8 cellular contexts compared by ENCODE assay signal in the genomic region with DNA sequence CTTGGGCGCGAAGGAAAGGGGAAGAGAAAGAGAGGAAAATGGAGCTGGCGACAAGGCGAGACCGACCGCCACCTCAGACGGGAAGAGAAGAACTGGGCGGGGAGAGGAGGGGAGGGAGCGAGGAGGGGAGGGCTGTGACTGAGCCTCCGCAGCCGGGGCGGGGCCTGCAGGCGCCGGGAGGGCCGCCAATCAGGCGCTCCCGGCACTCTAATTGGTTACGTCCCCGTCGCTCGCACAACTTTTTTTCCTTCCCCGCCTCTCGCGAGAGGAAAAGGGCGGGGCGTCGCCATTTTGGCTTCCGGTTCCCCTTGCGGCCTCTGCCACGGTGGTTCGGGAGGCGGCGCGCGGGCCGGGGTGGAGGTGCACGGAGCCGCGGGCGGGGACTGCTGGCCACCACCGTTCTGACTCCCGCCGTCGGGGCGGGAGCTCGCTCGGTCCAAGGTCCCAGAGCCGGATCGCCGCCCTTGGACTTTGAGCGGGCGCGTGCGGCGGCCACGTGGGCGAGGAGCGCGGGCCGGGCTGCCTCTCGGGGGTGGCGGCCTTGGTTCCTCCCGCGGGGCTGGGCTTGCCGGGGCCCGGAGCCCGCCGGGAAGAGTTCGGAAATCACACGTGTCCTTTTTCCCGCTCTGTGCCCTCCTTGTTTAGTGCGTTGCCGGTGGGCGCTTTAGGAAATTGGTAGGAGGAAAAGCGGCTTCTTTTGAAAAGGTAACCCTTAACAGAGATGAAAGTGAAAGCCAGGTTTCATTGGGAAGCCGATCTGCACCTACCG. TPM values are rescaled to one million over a fixed set of nuclear protein-coding genes. Genes with fewer than 3 reads are reported as not detected.
DNase-seq lines count a peak whose midpoint lies in the region; ATAC-seq, FAIRE-seq and TF ChIP-seq lines count a peak whose summit lies in the region.

TSS of gene GDI2 (minus strand) at position 94 of the 769 bp plus-strand sequence. CDS start 176 bp downstream, outside the sequence.

- H3K27ac Mint-ChIP-seq in Caco-2 (ENCODE audit: unreplicated experiment): peak within 1 kb of the TSS; percentile 87

- CTCF ChIA-PET in Caco-2 (lab: Charles Lee): interaction anchor here (0.5 to 1.6 kb wide), 5 partner anchors 10 to 276 kb away, joined by 3 to 14 read pairs (median 6); partner anchors contain the start of genes ANKRD16 and FBH1

- H3K4me3 ChIP-seq in Caco-2 (ENCODE audit: low read depth, low read length): peak within 1 kb of the TSS; percentile 90
- peak within 1 kb of the TSS; percentile 99 for H3K4me3 ChIP-seq in effector memory CD4-positive, alpha-beta T cell (ENCODE audit: insufficient read depth, low read depth, low read length, poor library complexity, severe bottlenecking)

- H3K9me3 ChIP-seq in Caco-2: no peaks in the 10 kb centered on the region
- no peaks in the 10 kb centered on the region for H3K9me3 ChIP-seq in effector memory CD4-positive, alpha-beta T cell (ENCODE audit: control insufficient read depth, low read length)

- POLR2A ChIA-PET in Caco-2 (lab: Charles Lee): interaction anchor here (0.6 to 3.2 kb wide), 14 partner anchors 9 to 988 kb away, joined by 3 to 109 read pairs (median 4); partner anchors contain the start of genes AKR1E2, ANKRD16, FBH1 and TASOR2

- TF ChIP-seq CTCF in Caco-2 (IDR thresholded peaks at IDR 0.05; ENCODE audit: insufficient read depth in 1 of 2, low read depth in 1 of 2, low read length in 1 of 2, severe bottlenecking in 1 of 2, unreplicated experiment in 1 of 2): no peak

- H3K36me3 Mint-ChIP-seq in Caco-2 (ENCODE audit: insufficient read depth, unreplicated experiment): peaks cover 60% of the 10 kb centered on the region

- no peak for FAIRE-seq in HTR-8/SVneo (lab: Jason Lieb, UNC)

- peak within 1 kb of the TSS; percentile 91 for H3K4me3 Mint-ChIP-seq in Caco-2 (ENCODE audit: unreplicated experiment)

- peaks cover 28% of the 10 kb centered on the region for H3K4me1 Mint-ChIP-seq in Caco-2 (ENCODE audit: low read depth, unreplicated experiment)

- no peaks in the 10 kb centered on the region for H3K27me3 ChIP-seq in Caco-2 (replicated peaks; ENCODE audit: control insufficient read depth, insufficient read depth, low read length)
- no peaks in the 10 kb centered on the region for H3K27me3 ChIP-seq in effector memory CD4-positive, alpha-beta T cell (replicated peaks; ENCODE audit: control insufficient read depth, insufficient read depth, low read length, poor library complexity, severe bottlenecking)

- H3K36me3 ChIP-seq in Caco-2 (ENCODE audit: control insufficient read depth, insufficient read depth, low read length): no peaks in the 10 kb centered on the region
- H3K36me3 ChIP-seq in effector memory CD4-positive, alpha-beta T cell (ENCODE audit: control insufficient read depth, insufficient read depth, low read length): no peaks in the 10 kb centered on the region

- no peaks in the 10 kb centered on the region for H3K9me3 Mint-ChIP-seq in Caco-2 (ENCODE audit: unreplicated experiment)

- H3K27ac ChIP-seq in effector memory CD4-positive, alpha-beta T cell (ENCODE audit: insufficient read depth, low read length, poor library complexity, severe bottlenecking): peak within 1 kb of the TSS; percentile 97

- intact Hi-C loops in Caco-2 (cut with micrococcal nuclease; ENCODE audit: unreplicated experiment): loop anchor here (1.0 to 2.0 kb wide), 3 partner anchors 60 to 129 kb away; partner anchors contain the start of genes ANKRD16 and TASOR2

- no peaks in the 10 kb centered on the region for H3K27me3 Mint-ChIP-seq in Caco-2 (ENCODE audit: insufficient read depth, unreplicated experiment)

- peak; percentile 72 for ATAC-seq in GM21381 (IDR thresholded peaks at IDR 0.05; ENCODE audit: unreplicated experiment)

- peaks cover 35% of the 10 kb centered on the region for H3K4me1 ChIP-seq in Caco-2
- H3K4me1 ChIP-seq in effector memory CD4-positive, alpha-beta T cell (ENCODE audit: control insufficient read depth, insufficient read depth, low read length, poor library complexity, severe bottlenecking): peaks cover 22% of the 10 kb centered on the region

- DNase-seq in Caco-2 (peak; percentile 99 to 100), HTR-8/SVneo (ENCODE audit: insufficient read length, low spot score) (peak; percentile 94), NOMO-1 treated with DMSO at 0.1 percent for 48 hours (lab: John Stamatoyannopoulos, UW; ENCODE audit: unreplicated experiment) (peak; percentile 97), medulla oblongata (ENCODE audit: extremely low spot score) (peak; percentile 98)
- peak; percentile 94 for DNase-seq in activated CD8-positive, alpha-beta memory T cell treated with anti-CD3 and anti-CD28 coated beads for 4 hours (ENCODE audit: low read depth in 2 of 2)
- peak; percentile 90 to 94 (median 94) for DNase-seq in effector memory CD4-positive, alpha-beta T cell
- peak; percentile 93 to 96 (median 95) for DNase-seq in stimulated activated CD4-positive, alpha-beta T cell treated with anti-CD3 and anti-CD28 coated beads, TNF-alpha, amount 100 ng/mL, for 48 hours (ENCODE audit: low read depth in 3 of 3)

- no TSS peak for BruUV-seq in Caco-2 (replicated peaks; lab: Mats Ljungman, UMichigan)

RNA-seq across cellular contexts. Expression of gene GDI2, which starts in this region (rescaled TPM):
- 436 and 446 TPM in 2 replicates for total RNA-seq in Caco-2 (2022)

Comparison
In these comparisons a context has a peak if more than half of its experiments do, and no peak if none do; other contexts are left out.
1. Peak in every context shown above with its lines: DNase-seq, ATAC-seq, H3K4me3 ChIP-seq and H3K27ac ChIP-seq.